8 cellular contexts compared by ENCODE assay signal in the genomic region with DNA sequence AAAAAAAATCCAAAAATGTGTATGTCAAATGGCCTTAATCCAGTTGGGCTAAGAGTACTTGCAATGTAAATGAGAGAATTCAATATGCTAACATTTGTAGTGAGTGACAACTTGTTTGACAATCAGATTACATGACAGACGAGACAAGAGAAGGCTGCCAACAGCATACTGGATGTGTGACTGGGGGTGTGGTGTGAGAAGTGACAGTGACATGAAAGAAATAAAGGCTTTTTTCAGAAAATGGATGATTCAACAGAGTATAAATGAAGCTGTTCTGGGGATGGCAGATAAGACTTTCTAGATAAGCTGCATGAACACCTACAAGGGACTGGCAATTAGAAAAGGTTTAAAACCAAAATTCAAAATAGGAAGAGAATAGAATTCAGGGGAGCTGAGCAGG.
"Had no signal": no experiment of that assay in that cellular context is flagged by ENCODE, and none has a peak within 500 bp of the region (broad histone marks: within the 10 kb centered on the region; RNA-seq: fewer than 3 reads in every experiment).

No MANE protein-coding gene starts in this region.

- H3K4me2 ChIP-seq: GM23338 had no signal

- H3K4me3 ChIP-seq: GM23338 had no signal

- FAIRE-seq: H1, H54, HepG2, HTR-8/SVneo had no signal

- DNase-seq: H9, HCEC 1CT, KG1 had no signal

- ATAC-seq: GM23338, HepG2 had no signal

- H2AFZ ChIP-seq: GM23338 had no signal
